In the genomic region with DNA sequence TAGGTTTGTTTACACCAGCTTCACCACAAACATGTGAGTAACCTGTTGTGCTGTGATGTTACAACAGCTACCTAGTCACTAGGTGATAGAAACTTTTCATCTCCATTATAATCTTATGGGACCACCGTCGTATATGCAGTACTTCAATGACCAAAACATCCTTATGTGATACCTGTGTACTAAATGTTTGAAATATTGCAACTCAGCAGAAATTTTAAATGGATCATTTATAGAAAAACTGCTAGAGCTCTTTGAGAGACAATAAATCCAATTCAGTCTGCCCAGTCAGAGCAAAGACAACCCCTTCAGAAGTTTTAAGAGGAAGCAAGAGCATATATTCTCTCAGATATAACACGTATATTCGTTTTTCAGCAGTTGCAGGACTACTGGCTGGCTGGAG, we compare ENCODE assay signal across 22 cellular contexts.
"Had no signal": no experiment of that assay in that cellular context is flagged by ENCODE, and none has a peak within 500 bp of the region (broad histone marks: within the 10 kb centered on the region; RNA-seq: fewer than 3 reads in every experiment).

No MANE protein-coding gene starts in this region.

- H3K4me2 ChIP-seq: SK-N-SH had no signal

- H3K36me3 ChIP-seq: MG63 had no signal

- H3K27me3 ChIP-seq: MG63 had no signal

- DNase-seq: Karpas-422, KG1, MG63, NCI-H1092, NCI-H1105 treated with DMSO at 0.1 percent for 48 hours, NCI-H1417 treated with DMSO at 0.1 percent for 48 hours, NCI-H146, NCI-H1694 treated with DMSO at 0.1 percent for 48 hours, NCI-H1930, NCI-H2081 treated with DMSO at 0.1 percent for 48 hours, NCI-H2171, NCI-H226, NCI-H446, NCI-H510A, NCI-H524 treated with DMSO at 0.1 percent for 48 hours, NCI-H69, NCI-H774, PC-3, SHP77, SK-N-SH had no signal

- ATAC-seq: Panc1, PC-3 had no signal

- H3K4me3 ChIP-seq: MG63 had no signal

- H3K9ac ChIP-seq: SK-N-SH had no signal

- H3K27ac ChIP-seq: RWPE1 had no signal
